1 cellular context compared by ENCODE assay signal in genomic region chr2:105797298-105797819, GRCh38.
TF ChIP-seq lines count a peak whose summit lies in the region.

No MANE protein-coding gene starts in this region.

TF ChIP-seq in GM12878, 131 proteins besides CTCF, POLR2A, EP300 and RAD21 (continued from another document and continues in another):
- TF ChIP-seq MEF2B (IDR thresholded peaks at IDR 0.05; ENCODE audit: partially characterized antibody, poor library complexity, severe bottlenecking) (peak; percentile 66), E4F1 (IDR thresholded peaks at IDR 0.05; ENCODE audit: borderline replicate concordance, partially characterized antibody) (no peak), YY1 (IDR thresholded peaks at IDR 0.05; ENCODE audit: low read depth, low read length) (peak; percentile 80), RCOR1 (conservative IDR thresholded peaks at IDR 0.05; ENCODE audit: low read depth, low read length) (no peak), NBN (IDR thresholded peaks at IDR 0.05) (peak; percentile 32; the same call in 1 of the 2 replicates), STAT3 (IDR thresholded peaks at IDR 0.05; ENCODE audit: low read depth, low read length) (no peak), SRF (IDR thresholded peaks at IDR 0.05; ENCODE audit: low read depth in 2 of 2, low read length in 2 of 2) (no peak), ESRRA (IDR thresholded peaks at IDR 0.05; ENCODE audit: low read length) (no peak), SPI1 (IDR thresholded peaks at IDR 0.05; ENCODE audit: borderline replicate concordance, insufficient read depth, low read depth, low read length) (no peak), TCF12 (IDR thresholded peaks at IDR 0.05; ENCODE audit: low read depth, low read length) (no peak), CUX1 (IDR thresholded peaks at IDR 0.05; ENCODE audit: insufficient replicate concordance, low read depth, low read length) (no peak), ZNF274 (IDR thresholded peaks at IDR 0.05; ENCODE audit: insufficient read depth, insufficient read length) (no peak), TCF3 (IDR thresholded peaks at IDR 0.05; ENCODE audit: borderline replicate concordance, insufficient read depth, low read depth, low read length) (no peak), ASH2L (IDR thresholded peaks at IDR 0.05; ENCODE audit: borderline replicate concordance, low read depth) (0 out of 2 replicates have a peak, but pooled peaks have one; percentile 27), CEBPB (IDR thresholded peaks at IDR 0.05; ENCODE audit: borderline replicate concordance in 1 of 2, low read depth in 2 of 2, low read length in 2 of 2) (peak; percentile 74 to 96; a peak in 3 of 4 replicates), PML (IDR thresholded peaks at IDR 0.05; ENCODE audit: low read length) (0 out of 2 replicates have a peak, but pooled peaks have one; percentile 33), RBBP5 (conservative IDR thresholded peaks at IDR 0.05) (0 out of 2 replicates have a peak, but pooled peaks have one; percentile 45), IKZF1 (conservative IDR thresholded peaks at IDR 0.05) (peak; percentile 47), CEBPZ (IDR thresholded peaks at IDR 0.05; ENCODE audit: low read depth, low read length) (no peak), SIN3A (IDR thresholded peaks at IDR 0.05; ENCODE audit: low read depth, low read length) (no peak), RELB (IDR thresholded peaks at IDR 0.05; ENCODE audit: low read depth) (0 out of 2 replicates have a peak, but pooled peaks have one; percentile 18), ZNF217 (IDR thresholded peaks at IDR 0.05) (no peak), GABPA (IDR thresholded peaks at IDR 0.05; ENCODE audit: low read depth) (peak; percentile 48; the same call in 1 of the 2 replicates), FOXK2 (IDR thresholded peaks at IDR 0.05) (no peak), TAF1 (IDR thresholded peaks at IDR 0.05; ENCODE audit: borderline replicate concordance, low read depth, low read length) (no peak; the same call in 1 of the 2 replicates), POLR2AphosphoS5 (IDR thresholded peaks at IDR 0.05; ENCODE audit: low read length) (peak; percentile 41; the same call in 1 of the 2 replicates), CBX5 (IDR thresholded peaks at IDR 0.05; ENCODE audit: low read depth) (no peak), ZNF24 (IDR thresholded peaks at IDR 0.05) (no peak), USF1 (IDR thresholded peaks at IDR 0.05; ENCODE audit: borderline replicate concordance, extremely low read length, insufficient read depth, low read depth, low read length) (no peak)
- TF ChIP-seq, protein P1, sequence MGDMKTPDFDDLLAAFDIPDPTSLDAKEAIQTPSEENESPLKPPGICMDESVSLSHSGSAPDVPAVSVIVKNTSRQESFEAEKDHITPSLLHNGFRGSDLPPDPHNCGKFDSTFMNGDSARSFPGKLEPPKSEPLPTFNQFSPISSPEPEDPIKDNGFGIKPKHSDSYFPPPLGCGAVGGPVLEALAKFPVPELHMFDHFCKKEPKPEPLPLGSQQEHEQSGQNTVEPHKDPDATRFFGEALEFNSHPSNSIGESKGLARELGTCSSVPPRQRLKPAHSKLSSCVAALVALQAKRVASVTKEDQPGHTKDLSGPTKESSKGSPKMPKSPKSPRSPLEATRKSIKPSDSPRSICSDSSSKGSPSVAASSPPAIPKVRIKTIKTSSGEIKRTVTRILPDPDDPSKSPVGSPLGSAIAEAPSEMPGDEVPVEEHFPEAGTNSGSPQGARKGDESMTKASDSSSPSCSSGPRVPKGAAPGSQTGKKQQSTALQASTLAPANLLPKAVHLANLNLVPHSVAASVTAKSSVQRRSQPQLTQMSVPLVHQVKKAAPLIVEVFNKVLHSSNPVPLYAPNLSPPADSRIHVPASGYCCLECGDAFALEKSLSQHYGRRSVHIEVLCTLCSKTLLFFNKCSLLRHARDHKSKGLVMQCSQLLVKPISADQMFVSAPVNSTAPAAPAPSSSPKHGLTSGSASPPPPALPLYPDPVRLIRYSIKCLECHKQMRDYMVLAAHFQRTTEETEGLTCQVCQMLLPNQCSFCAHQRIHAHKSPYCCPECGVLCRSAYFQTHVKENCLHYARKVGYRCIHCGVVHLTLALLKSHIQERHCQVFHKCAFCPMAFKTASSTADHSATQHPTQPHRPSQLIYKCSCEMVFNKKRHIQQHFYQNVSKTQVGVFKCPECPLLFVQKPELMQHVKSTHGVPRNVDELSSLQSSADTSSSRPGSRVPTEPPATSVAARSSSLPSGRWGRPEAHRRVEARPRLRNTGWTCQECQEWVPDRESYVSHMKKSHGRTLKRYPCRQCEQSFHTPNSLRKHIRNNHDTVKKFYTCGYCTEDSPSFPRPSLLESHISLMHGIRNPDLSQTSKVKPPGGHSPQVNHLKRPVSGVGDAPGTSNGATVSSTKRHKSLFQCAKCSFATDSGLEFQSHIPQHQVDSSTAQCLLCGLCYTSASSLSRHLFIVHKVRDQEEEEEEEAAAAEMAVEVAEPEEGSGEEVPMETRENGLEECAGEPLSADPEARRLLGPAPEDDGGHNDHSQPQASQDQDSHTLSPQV (IDR thresholded peaks at IDR 0.05) = no peak
- TF ChIP-seq, protein P2, sequence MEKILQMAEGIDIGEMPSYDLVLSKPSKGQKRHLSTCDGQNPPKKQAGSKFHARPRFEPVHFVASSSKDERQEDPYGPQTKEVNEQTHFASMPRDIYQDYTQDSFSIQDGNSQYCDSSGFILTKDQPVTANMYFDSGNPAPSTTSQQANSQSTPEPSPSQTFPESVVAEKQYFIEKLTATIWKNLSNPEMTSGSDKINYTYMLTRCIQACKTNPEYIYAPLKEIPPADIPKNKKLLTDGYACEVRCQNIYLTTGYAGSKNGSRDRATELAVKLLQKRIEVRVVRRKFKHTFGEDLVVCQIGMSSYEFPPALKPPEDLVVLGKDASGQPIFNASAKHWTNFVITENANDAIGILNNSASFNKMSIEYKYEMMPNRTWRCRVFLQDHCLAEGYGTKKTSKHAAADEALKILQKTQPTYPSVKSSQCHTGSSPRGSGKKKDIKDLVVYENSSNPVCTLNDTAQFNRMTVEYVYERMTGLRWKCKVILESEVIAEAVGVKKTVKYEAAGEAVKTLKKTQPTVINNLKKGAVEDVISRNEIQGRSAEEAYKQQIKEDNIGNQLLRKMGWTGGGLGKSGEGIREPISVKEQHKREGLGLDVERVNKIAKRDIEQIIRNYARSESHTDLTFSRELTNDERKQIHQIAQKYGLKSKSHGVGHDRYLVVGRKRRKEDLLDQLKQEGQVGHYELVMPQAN (conservative IDR thresholded peaks at IDR 0.05) = no peak
- TF ChIP-seq, protein P3, sequence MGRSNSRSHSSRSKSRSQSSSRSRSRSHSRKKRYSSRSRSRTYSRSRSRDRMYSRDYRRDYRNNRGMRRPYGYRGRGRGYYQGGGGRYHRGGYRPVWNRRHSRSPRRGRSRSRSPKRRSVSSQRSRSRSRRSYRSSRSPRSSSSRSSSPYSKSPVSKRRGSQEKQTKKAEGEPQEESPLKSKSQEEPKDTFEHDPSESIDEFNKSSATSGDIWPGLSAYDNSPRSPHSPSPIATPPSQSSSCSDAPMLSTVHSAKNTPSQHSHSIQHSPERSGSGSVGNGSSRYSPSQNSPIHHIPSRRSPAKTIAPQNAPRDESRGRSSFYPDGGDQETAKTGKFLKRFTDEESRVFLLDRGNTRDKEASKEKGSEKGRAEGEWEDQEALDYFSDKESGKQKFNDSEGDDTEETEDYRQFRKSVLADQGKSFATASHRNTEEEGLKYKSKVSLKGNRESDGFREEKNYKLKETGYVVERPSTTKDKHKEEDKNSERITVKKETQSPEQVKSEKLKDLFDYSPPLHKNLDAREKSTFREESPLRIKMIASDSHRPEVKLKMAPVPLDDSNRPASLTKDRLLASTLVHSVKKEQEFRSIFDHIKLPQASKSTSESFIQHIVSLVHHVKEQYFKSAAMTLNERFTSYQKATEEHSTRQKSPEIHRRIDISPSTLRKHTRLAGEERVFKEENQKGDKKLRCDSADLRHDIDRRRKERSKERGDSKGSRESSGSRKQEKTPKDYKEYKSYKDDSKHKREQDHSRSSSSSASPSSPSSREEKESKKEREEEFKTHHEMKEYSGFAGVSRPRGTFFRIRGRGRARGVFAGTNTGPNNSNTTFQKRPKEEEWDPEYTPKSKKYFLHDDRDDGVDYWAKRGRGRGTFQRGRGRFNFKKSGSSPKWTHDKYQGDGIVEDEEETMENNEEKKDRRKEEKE (IDR thresholded peaks at IDR 0.05) = no peak
